ENCODE assay signal across 9 cellular contexts in the genomic region with DNA sequence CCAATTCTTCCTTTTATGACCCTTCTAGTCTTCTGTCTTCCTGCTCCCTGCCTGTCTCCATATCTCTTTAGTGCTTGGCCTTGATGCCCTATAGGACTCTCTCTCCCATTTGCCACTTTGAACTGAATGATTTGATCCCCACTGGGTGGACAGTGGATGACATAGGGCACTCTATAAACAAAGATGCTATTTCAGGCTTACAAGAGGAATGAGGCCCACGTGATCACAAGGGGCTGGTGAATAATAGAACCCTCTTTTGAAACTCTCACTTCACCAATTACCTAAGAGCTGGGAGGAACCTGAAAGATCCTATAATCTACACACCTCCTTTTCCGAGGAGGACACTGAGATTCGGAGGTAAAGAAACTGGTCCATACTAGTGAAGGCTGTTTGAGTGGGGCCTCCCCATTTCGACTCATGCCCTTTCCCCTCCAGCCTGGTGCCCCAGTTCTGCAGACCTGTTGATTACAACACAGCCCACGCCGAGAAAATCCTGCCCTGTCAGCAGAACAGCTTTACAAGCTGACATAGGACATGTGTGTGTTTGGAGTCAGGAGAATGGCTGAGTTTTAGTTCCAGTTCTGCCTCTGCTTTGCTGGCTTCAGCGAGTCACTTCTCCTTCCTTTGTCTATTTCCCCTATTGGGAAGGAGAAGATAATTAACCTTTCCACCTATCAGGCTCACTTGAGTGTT.
DNase-seq lines count a peak whose midpoint lies in the region; ATAC-seq, FAIRE-seq and TF ChIP-seq lines count a peak whose summit lies in the region.
"Had no signal": no experiment of that assay in that cellular context is flagged by ENCODE, and none has a peak within 500 bp of the region (broad histone marks: within the 10 kb centered on the region; RNA-seq: fewer than 3 reads in every experiment).

No MANE protein-coding gene starts in this region.

- DNase-seq in Right ventricle myocardium inferior (ENCODE audit: missing footprints) (peak; percentile 81), cardiac septum (ENCODE audit: low spot score) (no peak), fibroblast of villous mesenchyme (ENCODE audit: low read depth) (peak; percentile 88), D721Med (ENCODE audit: insufficient read length, low spot score) (no peak), HT-29 (ENCODE audit: low spot score) (no peak), iPS-NIHi11 (ENCODE audit: low spot score) (no peak)

- H3K4me3 ChIP-seq in fibroblast of villous mesenchyme (ENCODE audit: low read depth, low read length) = no peak overlapping the region
- H3K4me3 ChIP-seq in neutrophil (ENCODE audit: low read depth in 1 of 2, low read length in 1 of 2) = no peak overlapping the region

- no peaks in the 10 kb centered on the region for H3K9me3 ChIP-seq in neutrophil

- intact Hi-C loops in Right ventricle myocardium inferior (cut with DNase I) (loop anchor here (5.0 kb wide), 2 partner anchors 155 to 400 kb away; a partner anchor contains a TSS), cardiac septum (cut with DNase I) (loop anchor here (5.0 kb wide), 3 partner anchors 95 to 450 kb away; no protein-coding TSS in a partner anchor)

- peak; percentile 57 for ATAC-seq in Right ventricle myocardium inferior
- no peak for ATAC-seq in HG02852 (IDR thresholded peaks at IDR 0.05; ENCODE audit: unreplicated experiment)

- TF ChIP-seq CTCF in fibroblast of villous mesenchyme (IDR thresholded peaks at IDR 0.05; ENCODE audit: insufficient read depth, low read depth, low read length) = no peak
- no peak for TF ChIP-seq CTCF in neutrophil (IDR thresholded peaks at IDR 0.05)
- TF ChIP-seq CTCF in D721Med (IDR thresholded peaks at IDR 0.05; ENCODE audit: insufficient read depth, missing control alignments) = no peak

- no peaks in the 10 kb centered on the region for H3K27me3 ChIP-seq in neutrophil

- peaks cover 23 to 24% of the 10 kb centered on the region in 2 experiments for H3K4me1 ChIP-seq in neutrophil (ENCODE audit: control insufficient read depth in 1 of 2, insufficient read depth in 1 of 2, low read depth in 1 of 2, low read length in 1 of 2)

- peak overlapping the region; percentile 70 for H3K27ac ChIP-seq in neutrophil

- H3K36me3 ChIP-seq in neutrophil = no peaks in the 10 kb centered on the region

- no peak for FAIRE-seq in D721Med (lab: Jason Lieb, UNC)
- FAIRE-seq: islet of Langerhans had no signal

Comparison
In these comparisons a context has a peak if more than half of its experiments do, and no peak if none do; other contexts are left out.
1. DNase-seq: peak in Right ventricle myocardium inferior (single experiment) and fibroblast of villous mesenchyme (single experiment); none in cardiac septum (single experiment), D721Med (single experiment), HT-29 (single experiment) and iPS-NIHi11 (single experiment).